In the genomic region with DNA sequence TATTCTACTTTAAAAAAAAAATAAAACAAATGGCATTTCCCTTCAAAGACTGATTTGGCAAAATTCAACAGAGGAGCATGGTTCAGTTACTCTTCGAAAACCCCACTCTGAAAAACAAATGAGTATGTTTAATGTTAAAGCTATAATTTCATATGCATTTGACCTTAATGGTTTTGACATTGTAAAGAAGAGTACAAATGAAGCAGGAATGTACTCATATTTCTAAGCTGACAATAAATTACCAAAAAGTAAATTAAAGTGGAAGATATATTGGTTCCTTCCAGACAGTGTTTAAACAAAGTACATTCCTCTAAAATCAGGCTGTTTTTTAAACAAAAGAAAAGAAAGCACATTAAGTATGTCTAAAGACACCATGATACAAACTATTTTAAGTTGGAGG, we compare ENCODE assay signal across 24 cellular contexts. TPM values are rescaled to one million over a fixed set of nuclear protein-coding genes. Genes with fewer than 3 reads are reported as not detected.
DNase-seq lines count a peak whose midpoint lies in the region; ATAC-seq and TF ChIP-seq lines count a peak whose summit lies in the region.
"Had no signal": no experiment of that assay in that cellular context is flagged by ENCODE, and none has a peak within 500 bp of the region (broad histone marks: within the 10 kb centered on the region; RNA-seq: fewer than 3 reads in every experiment).

No MANE protein-coding gene starts in this region.

- no peaks in the 10 kb centered on the region for H3K27me3 Mint-ChIP-seq in CD4-positive, alpha-beta T cell
- H3K27me3 Mint-ChIP-seq in naive thymus-derived CD8-positive, alpha-beta T cell, result no peaks in the 10 kb centered on the region
- H3K27me3 Mint-ChIP-seq: CD8-positive, alpha-beta memory T cell had no signal

- CTCF ChIA-PET in CD4-positive, alpha-beta T cell (lab: Charles Lee), result interaction anchor here (2.7 kb wide), 1 partner anchor 17 kb away, joined by 7 read pairs; a partner anchor contains a TSS
- CTCF ChIA-PET in IMR-90 (lab: Yijun Ruan, JAX), result interaction anchor here (0.9 to 1.3 kb wide), 3 partner anchors 16 to 77 kb away, joined by 3 read pairs; a partner anchor contains a TSS

- H4K5ac ChIP-seq in IMR-90 (ENCODE audit: low read depth, low read length), result no peak overlapping the region

- peak overlapping the region; percentile 59 for H3K27ac Mint-ChIP-seq in CD4-positive, alpha-beta T cell
- H3K27ac Mint-ChIP-seq in naive thymus-derived CD8-positive, alpha-beta T cell, result peak overlapping the region in 8 of 10 donors; percentile 48 to 92 (median 75)
- H3K27ac Mint-ChIP-seq: GM23338 had no signal

- TF ChIP-seq POLR2A in IMR-90 (IDR thresholded peaks at IDR 0.05; ENCODE audit: low read depth, low read length), result no peak

- H3K4me3 Mint-ChIP-seq in CD4-positive, alpha-beta T cell, result no peak overlapping the region
- H3K4me3 Mint-ChIP-seq in naive thymus-derived CD8-positive, alpha-beta T cell, result peak overlapping the region in 5 of 10 donors; percentile 59 to 74 (median 64)
- H3K4me3 Mint-ChIP-seq: CD8-positive, alpha-beta memory T cell; GM23338 had no signal

- H3K36me3 Mint-ChIP-seq in CD4-positive, alpha-beta T cell (ENCODE audit: low read depth), result peaks cover 76% of the 10 kb centered on the region
- H3K36me3 Mint-ChIP-seq in naive thymus-derived CD8-positive, alpha-beta T cell, result peaks cover 0 to 82% (median 17%) of the 10 kb centered on the region in 3 donors

- H3K14ac ChIP-seq in IMR-90 (replicated peaks; ENCODE audit: low read depth, low read length), result peak overlapping the region; percentile 80; the same call in 1 of the 2 replicates

- no peak overlapping the region for H3K4me3 ChIP-seq in IMR-90 (ENCODE audit: insufficient read depth, low read depth, low read length)
- H3K4me3 ChIP-seq in effector memory CD4-positive, alpha-beta T cell (ENCODE audit: insufficient read depth, low read depth, low read length, poor library complexity, severe bottlenecking), result no peak overlapping the region
- H3K4me3 ChIP-seq: BLaER1 treated with 17β-estradiol and CSF1 and Interleukin-3, amounts not matched to agents 10 nM and 100 nM; GM23338; HAP-1 had no signal

- POLR2A ChIA-PET in CD4-positive, alpha-beta T cell (lab: Charles Lee), result interaction anchor here (0.7 to 2.0 kb wide), 4 partner anchors 10 to 24 kb away, joined by 3 to 12 read pairs (median 4); a partner anchor contains a TSS
- POLR2A ChIA-PET in IMR-90 (lab: Charles Lee; ENCODE audit: unreplicated experiment), result no interaction called here
- POLR2A ChIA-PET in naive thymus-derived CD8-positive, alpha-beta T cell (lab: Charles Lee), result interaction anchor here (0.5 to 7.1 kb wide), 7 partner anchors 8 to 345 kb away, joined by 3 to 79 read pairs (median 4); a partner anchor contains a TSS

- H4K8ac ChIP-seq in IMR-90 (ENCODE audit: low read depth in 2 of 2, low read length in 2 of 2), result peak overlapping the region in 1 of 2 experiments; percentile 66; a peak in 1 of 4 replicates

- H2AK9ac ChIP-seq in IMR-90 (replicated peaks; ENCODE audit: low read depth, low read length, poor library complexity), result no peak overlapping the region

- no peaks in the 10 kb centered on the region for H3K9me3 Mint-ChIP-seq in CD4-positive, alpha-beta T cell
- H3K9me3 Mint-ChIP-seq in naive thymus-derived CD8-positive, alpha-beta T cell, result no peaks in the 10 kb centered on the region
- H3K9me3 Mint-ChIP-seq: CD8-positive, alpha-beta memory T cell; GM23338 had no signal

- ATAC-seq in CD4-positive, alpha-beta T cell (ENCODE audit: poor library complexity), result no peak
- no peak for ATAC-seq in IMR-90 (ENCODE audit: low read depth)
- no peak for ATAC-seq in naive thymus-derived CD8-positive, alpha-beta T cell
- ATAC-seq: HepG2 had no signal

- no CpG with 5 or more reads among the region's 1 CpG for WGBS in IMR-90 (ENCODE audit: extremely low coverage in 2 of 2, insufficient read length in 1 of 2), 2 experiments

- no peak overlapping the region for H2AFZ ChIP-seq in IMR-90 (replicated peaks; ENCODE audit: low read length, poor library complexity)
- H2AFZ ChIP-seq: GM23338 had no signal

- intact Hi-C loops in CD4-positive, alpha-beta T cell (cut with DNase I, micrococcal nuclease), result no loop called here
- intact Hi-C loops in IMR-90 (cut with micrococcal nuclease), result no loop called here

- TF ChIP-seq CTCF in CD4-positive, alpha-beta T cell (IDR thresholded peaks at IDR 0.05), result no peak
- TF ChIP-seq CTCF in IMR-90 (conservative IDR thresholded peaks at IDR 0.05; ENCODE audit: low read depth, low read length), result no peak

- peak overlapping the region; percentile 32; the same call in 1 of the 2 replicates for H3K23ac ChIP-seq in IMR-90 (ENCODE audit: low read depth, low read length)

- H3K4me1 Mint-ChIP-seq in CD4-positive, alpha-beta T cell (ENCODE audit: low read depth), result peaks cover 63% of the 10 kb centered on the region
- H3K4me1 Mint-ChIP-seq in naive thymus-derived CD8-positive, alpha-beta T cell, result peaks cover 23 to 91% (median 68%) of the 10 kb centered on the region in 4 donors

- peak overlapping the region; percentile 78; the same call in 1 of the 2 replicates for H3K4ac ChIP-seq in IMR-90 (ENCODE audit: low read depth, low read length)

- no peak overlapping the region; the same call in 1 of the 2 replicates for H2BK20ac ChIP-seq in IMR-90 (ENCODE audit: low read depth, low read length)

- no peak overlapping the region; the same call in 1 of the 2 replicates for H3K56ac ChIP-seq in IMR-90 (ENCODE audit: extremely low read depth, insufficient read depth, low read length)

- no peaks in the 10 kb centered on the region for H3K9me3 ChIP-seq in CD4-positive, alpha-beta T cell (ENCODE audit: control insufficient read depth, low read length)
- no peaks in the 10 kb centered on the region for H3K9me3 ChIP-seq in IMR-90 (ENCODE audit: control insufficient read depth, insufficient read depth, low read length)
- no peaks in the 10 kb centered on the region for H3K9me3 ChIP-seq in effector memory CD4-positive, alpha-beta T cell (ENCODE audit: control insufficient read depth, low read length)
- H3K9me3 ChIP-seq: BLaER1 treated with 17β-estradiol and CSF1 and Interleukin-3, amounts not matched to agents 10 nM and 100 nM; HAP-1 had no signal

- H4K20me1 ChIP-seq in IMR-90 (ENCODE audit: insufficient read depth, low read length), result peaks cover 26% of the 10 kb centered on the region; the same call in 1 of the 2 replicates

- peak overlapping the region; percentile 84; the same call in 1 of the 2 replicates for H2BK120ac ChIP-seq in IMR-90 (ENCODE audit: low read depth, low read length)

- peak overlapping the region; percentile 59; the same call in 1 of the 2 replicates for H3K4me2 ChIP-seq in IMR-90 (ENCODE audit: low read depth, low read length)
- H3K4me2 ChIP-seq: BLaER1 treated with 17β-estradiol and CSF1 and Interleukin-3, amounts not matched to agents 10 nM and 100 nM; GM23338 had no signal

- H3K36me3 ChIP-seq in IMR-90 (ENCODE audit: control insufficient read depth, insufficient read depth, low read length), result peaks cover 35% of the 10 kb centered on the region
- H3K36me3 ChIP-seq in effector memory CD4-positive, alpha-beta T cell (ENCODE audit: control insufficient read depth, insufficient read depth, low read length), result peaks cover 39% of the 10 kb centered on the region

- H3K18ac ChIP-seq in IMR-90 (ENCODE audit: low read depth, low read length), result no peak overlapping the region

- dilution Hi-C loops in IMR-90 (cut with HindIII; ENCODE audit: low sequenced_read_pairs, unreplicated experiment), result no loop called here

- no peak overlapping the region for H4K91ac ChIP-seq in IMR-90 (ENCODE audit: insufficient read depth, low read depth, low read length)

- BruUV-seq in IMR-90 (replicated peaks; lab: Mats Ljungman, UMichigan), result no TSS peak

- DNase-seq in CD4-positive, alpha-beta T cell, result no peak
- DNase-seq in IMR-90 (peak; percentile 21), SW 1271 (lab: John Stamatoyannopoulos, UW) (no peak), NCI-H2029 (lab: John Stamatoyannopoulos, UW) (no peak)
- no peak for DNase-seq in effector memory CD4-positive, alpha-beta T cell
- no peak for DNase-seq in naive thymus-derived CD8-positive, alpha-beta T cell
- DNase-seq in stimulated activated CD4-positive, alpha-beta T cell treated with anti-CD3 and anti-CD28 coated beads, Interleukin-15, amount 100 ng/mL, for 24 hours, result no peak
- DNase-seq: ACHN; Calu3; CD8-positive, alpha-beta memory T cell; DMS153; KG1; NCI-H1092; NCI-H1436 treated with DMSO at 0.1 percent for 48 hours; NCI-H2029 treated with DMSO at 0.1 percent for 48 hours; NCI-H345; NCI-H774; NK-92 treated with Interleukin-12 subunit alpha and Interleukin-12 subunit beta, amount 100 ng/mL, for 24 hours; SIG-M5 had no signal

- H2BK15ac ChIP-seq in IMR-90 (ENCODE audit: low read depth, low read length), result 0 out of 3 replicates have a peak overlapping the region, but pooled peaks have one; percentile 26

- H3K79me1 ChIP-seq in IMR-90 (ENCODE audit: low read depth in 1 of 2, low read length in 2 of 2), result peaks cover 28 to 88% of the 10 kb centered on the region in 2 experiments

- H2AK5ac ChIP-seq in IMR-90 (ENCODE audit: low read depth, low read length), result no peak overlapping the region

- in situ Hi-C loops in IMR-90 (cut with MboI; ENCODE audit: low sequenced_read_pairs), result no loop called here

- peaks cover 45% of the 10 kb centered on the region for H3K9me1 ChIP-seq in IMR-90 (ENCODE audit: insufficient read depth, low read length)

- no peak for TF ChIP-seq RAD21 in IMR-90 (IDR thresholded peaks at IDR 0.05; ENCODE audit: low read length)

- H3K4me1 ChIP-seq in IMR-90 (ENCODE audit: control insufficient read depth, insufficient read depth, low read length), result peaks cover 31% of the 10 kb centered on the region
- H3K4me1 ChIP-seq in effector memory CD4-positive, alpha-beta T cell (ENCODE audit: control insufficient read depth, insufficient read depth, low read length, poor library complexity, severe bottlenecking), result no peaks in the 10 kb centered on the region
- H3K4me1 ChIP-seq: HAP-1 had no signal

- H3K9ac ChIP-seq in IMR-90 (ENCODE audit: low read depth, low read length), result no peak overlapping the region
- H3K9ac ChIP-seq: BLaER1 treated with 17β-estradiol and CSF1 and Interleukin-3, amounts not matched to agents 10 nM and 100 nM had no signal

- H3K27ac ChIP-seq in CD4-positive, alpha-beta T cell (ENCODE audit: low read depth, low read length), result no peak overlapping the region
- H3K27ac ChIP-seq in IMR-90 (ENCODE audit: insufficient read depth, low read length), result peak overlapping the region; percentile 91; the same call in 1 of the 2 replicates
- H3K27ac ChIP-seq in effector memory CD4-positive, alpha-beta T cell (ENCODE audit: insufficient read depth, low read length, poor library complexity, severe bottlenecking), result peak overlapping the region; percentile 3
- H3K27ac ChIP-seq: BLaER1 treated with 17β-estradiol and CSF1 and Interleukin-3, amounts not matched to agents 10 nM and 100 nM; HL-60 had no signal

- H3K27me3 ChIP-seq in CD4-positive, alpha-beta T cell (ENCODE audit: control insufficient read depth, insufficient read depth, low read length), result no peaks in the 10 kb centered on the region
- no peaks in the 10 kb centered on the region for H3K27me3 ChIP-seq in IMR-90 (ENCODE audit: control insufficient read depth, insufficient read depth, low read length)
- H3K27me3 ChIP-seq in effector memory CD4-positive, alpha-beta T cell (replicated peaks; ENCODE audit: control insufficient read depth, insufficient read depth, low read length, poor library complexity, severe bottlenecking), result no peaks in the 10 kb centered on the region
- H3K27me3 ChIP-seq: BLaER1 treated with 17β-estradiol and CSF1 and Interleukin-3, amounts not matched to agents 10 nM and 100 nM had no signal

- peak overlapping the region; percentile 44 for H2BK5ac ChIP-seq in IMR-90 (ENCODE audit: low read depth, low read length, poor library complexity, severe bottlenecking)

RNA-seq across cellular contexts. Expression of a gene that starts 16.4 kb away (rescaled TPM):
- total RNA-seq in CD4-positive, alpha-beta T cell, result 100 to 1,000 TPM; 132 to 134 TPM
- 35.3 and 55.5 TPM in 2 replicates for total RNA-seq in IMR-90 (2012; rRNA removed)
- polyA plus RNA-seq in IMR-90 (2012; rRNA removed), result 77.0 and 89.7 TPM in 2 replicates
- 29.0 and 54.5 TPM in 2 replicates for polyA plus RNA-seq in IMR-90 (2012; cell fraction: cytosol; rRNA removed)
- polyA plus RNA-seq in IMR-90 (2012; cell fraction: nucleus; rRNA removed; ENCODE audit: low replicate concordance), result 9.4 and 39.2 TPM in 2 replicates
- total RNA-seq in naive thymus-derived CD8-positive, alpha-beta T cell, result 100 to 1,000 TPM; 251 to 268 TPM
- 100 to 1,000 TPM; 409 to 533 (median 504) TPM for polyA plus RNA-seq in naive thymus-derived CD8-positive, alpha-beta T cell
